8 cellular contexts compared by ENCODE assay signal in the genomic region with DNA sequence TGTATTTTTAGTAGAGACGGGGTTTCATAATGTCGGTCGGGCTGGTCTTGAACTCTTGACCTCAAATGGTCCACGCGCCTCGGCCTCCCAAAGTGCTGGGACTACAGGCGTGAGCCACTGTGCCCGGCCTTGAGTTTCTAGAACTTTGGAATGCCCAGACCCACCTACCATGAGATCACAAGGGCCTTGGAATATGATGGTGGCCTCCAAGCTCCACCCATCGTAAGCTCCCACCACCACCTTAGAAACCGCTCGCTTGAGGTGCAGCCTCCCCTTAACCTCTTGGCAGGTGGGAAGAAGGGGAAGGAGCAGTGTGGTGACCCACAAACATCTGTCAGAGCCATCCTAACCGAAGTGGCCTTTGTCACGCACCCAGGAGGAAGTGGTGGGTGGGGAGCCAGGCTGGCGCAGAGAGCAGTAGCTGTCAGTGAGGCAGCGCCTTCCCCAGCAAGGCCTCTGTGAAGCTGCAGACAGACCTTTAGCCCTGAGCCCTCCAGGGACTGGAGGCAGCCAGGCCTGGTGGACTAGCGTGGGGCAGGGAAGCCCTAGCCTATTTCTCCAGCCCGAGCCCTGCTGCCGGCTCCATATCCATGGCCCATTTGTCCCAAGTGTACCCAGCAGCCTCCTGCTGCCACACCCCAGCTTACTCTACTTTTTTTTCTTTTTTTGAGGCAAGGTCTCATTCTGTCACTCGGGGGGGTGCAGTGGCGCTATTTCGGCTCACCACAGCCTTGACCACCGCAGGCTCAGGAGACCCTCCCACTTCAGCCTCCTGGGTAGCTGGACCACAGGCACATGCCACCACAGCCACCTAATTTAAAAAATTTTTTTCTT. TPM values are rescaled to one million over a fixed set of nuclear protein-coding genes. Genes with fewer than 3 reads are reported as not detected.
DNase-seq lines count a peak whose midpoint lies in the region; ATAC-seq and TF ChIP-seq lines count a peak whose summit lies in the region.

No MANE protein-coding gene starts in this region.

- no peaks in the 10 kb centered on the region for H3K9me3 ChIP-seq in tibial artery
- no peaks in the 10 kb centered on the region; the same call in 1 of the 2 replicates for H3K9me3 ChIP-seq in BE2C

- H3K27me3 ChIP-seq in tibial artery (peaks cover 0 to 9% of the 10 kb centered on the region in 2 donors), BE2C (no peaks in the 10 kb centered on the region)

- H3K27ac ChIP-seq in tibial artery, result no peak overlapping the region

- no peaks in the 10 kb centered on the region for H3K4me1 ChIP-seq in tibial artery
- no peaks in the 10 kb centered on the region for H3K4me1 ChIP-seq in BE2C

- ATAC-seq in GM18861 (IDR thresholded peaks at IDR 0.05; ENCODE audit: unreplicated experiment), result peak; percentile 82
- ATAC-seq in HG02981 (IDR thresholded peaks at IDR 0.05; ENCODE audit: unreplicated experiment), result peak; percentile 83

- H3K4me3 ChIP-seq in tibial artery, result no peak overlapping the region
- no peak overlapping the region for H3K4me3 ChIP-seq in BE2C (ENCODE audit: low read depth, low read length)

- H3K36me3 ChIP-seq in tibial artery, result no peaks in the 10 kb centered on the region
- H3K36me3 ChIP-seq in BE2C, result no peaks in the 10 kb centered on the region

- DNase-seq in T follicular helper cell (ENCODE audit: low read depth) (peak; percentile 32), tibial artery (no peak), BE2C (no peak), RKO (ENCODE audit: low spot score) (no peak)
- DNase-seq in activated naive CD4-positive, alpha-beta T cell treated with anti-CD3 and anti-CD28 coated beads, Interleukin-2, amount 50 U/mL, for 16 hours, result peak; percentile 87
- peak; percentile 53 to 85 (median 72) for DNase-seq in stimulated activated CD4-positive, alpha-beta T cell treated with anti-CD3 and anti-CD28 coated beads, Interleukin-1b, Interleukin-23, amount 100 ng/mL, for 24 hours (ENCODE audit: low read depth in 4 of 4, low spot score in 1 of 4)

- TF ChIP-seq CTCF in tibial artery (IDR thresholded peaks at IDR 0.05) (no peak), BE2C (IDR thresholded peaks at IDR 0.05; ENCODE audit: low read depth, low read length) (no peak)

- intact Hi-C loops in tibial artery (cut with DNase I; ENCODE audit: low total_unique reads), result no loop called here

RNA-seq across cellular contexts. Expression of a gene that starts 13.1 kb away (rescaled TPM):
- 106 TPM for polyA plus RNA-seq in BE2C (2012; ENCODE audit: insufficient read depth, insufficient read length, low read depth)

RNA-seq across cellular contexts. Expression of a gene that starts 13.8 kb away (rescaled TPM):
- polyA plus RNA-seq in BE2C (2012; ENCODE audit: insufficient read depth, insufficient read length, low read depth), result not detected

RNA-seq across cellular contexts. Expression of a gene that starts 28.9 kb away (rescaled TPM):
- 189 TPM for polyA plus RNA-seq in BE2C (2012; ENCODE audit: insufficient read depth, insufficient read length, low read depth)

RNA-seq across cellular contexts. Expression of a gene that starts 51.4 kb away (rescaled TPM):
- 15.6 TPM for polyA plus RNA-seq in BE2C (2012; ENCODE audit: insufficient read depth, insufficient read length, low read depth)

Comparison
In these comparisons a context has a peak if more than half of its experiments do, and no peak if none do; other contexts are left out.
1. DNase-seq: peak in T follicular helper cell (single experiment), activated naive CD4-positive, alpha-beta T cell treated with anti-CD3 and anti-CD28 coated beads, Interleukin-2, amount 50 U/mL, for 16 hours (single experiment) and stimulated activated CD4-positive, alpha-beta T cell treated with anti-CD3 and anti-CD28 coated beads, Interleukin-1b, Interleukin-23, amount 100 ng/mL, for 24 hours (4 of 4); none in tibial artery (0 of 2), BE2C (single experiment) and RKO (single experiment).